Comparison of ENCODE assay signal across 9 cellular contexts in genomic region chr21:34836103-34836932, GRCh38.
DNase-seq lines count a peak whose midpoint lies in the region; ATAC-seq, FAIRE-seq and TF ChIP-seq lines count a peak whose summit lies in the region.
"Had no signal": no experiment of that assay in that cellular context is flagged by ENCODE, and none has a peak within 500 bp of the region (broad histone marks: within the 10 kb centered on the region; RNA-seq: fewer than 3 reads in every experiment).

No MANE protein-coding gene starts in this region.

- FAIRE-seq in pancreas (lab: Jason Lieb, UNC), result no peak

- no peak for TF ChIP-seq CTCF in GM23338 (conservative IDR thresholded peaks at IDR 0.05; ENCODE audit: low read depth in 2 of 2)
- no peak for TF ChIP-seq CTCF in RWPE2 (IDR thresholded peaks at IDR 0.05; ENCODE audit: poor library complexity, severe bottlenecking)
- no peak for TF ChIP-seq CTCF in endodermal cell (conservative IDR thresholded peaks at IDR 0.05)
- TF ChIP-seq CTCF in pancreas (IDR thresholded peaks at IDR 0.05), result no peak

- H3K27ac Mint-ChIP-seq in GM23338, result 0 out of 2 replicates have a peak overlapping the region, but pooled peaks have one; percentile 22
- H3K27ac Mint-ChIP-seq in endodermal cell, result no peak overlapping the region

- no peak for DNase-seq in GM23338 (ENCODE audit: low spot score)
- DNase-seq in RWPE2 (ENCODE audit: low spot score), result peak; percentile 88
- peak; percentile 43 for DNase-seq in endodermal cell
- DNase-seq in pancreas, result peak in 1 of 6 donors; percentile 58
- no peak for DNase-seq in NCI-H345 treated with DMSO at 0.1 percent for 48 hours (lab: John Stamatoyannopoulos, UW; ENCODE audit: unreplicated experiment)
- DNase-seq in RPMI8226, result no peak

- H3K9me3 Mint-ChIP-seq in GM23338, result no peaks in the 10 kb centered on the region
- H3K9me3 Mint-ChIP-seq in endodermal cell, result no peaks in the 10 kb centered on the region

- no peaks in the 10 kb centered on the region for H3F3A ChIP-seq in GM23338 (replicated peaks; ENCODE audit: low read depth)

- peaks cover 7% of the 10 kb centered on the region for H3K27me3 Mint-ChIP-seq in GM23338 (ENCODE audit: insufficient read depth, low read depth, poor library complexity)
- H3K27me3 Mint-ChIP-seq in endodermal cell (ENCODE audit: insufficient read depth), result peaks cover 2% of the 10 kb centered on the region

- peak; percentile 34; the same call in 2 of the 3 replicates for ATAC-seq in GM23338
- peak; percentile 91 for ATAC-seq in RWPE2 (ENCODE audit: low read depth)
- ATAC-seq in pancreas, result peak; percentile 32 to 74 (median 66)
- ATAC-seq in HG02973 (IDR thresholded peaks at IDR 0.05; ENCODE audit: unreplicated experiment), result no peak
- no peak for ATAC-seq in HG02970 (IDR thresholded peaks at IDR 0.05; ENCODE audit: low FRiP score, unreplicated experiment)

- H3K4me1 ChIP-seq in GM23338 (ENCODE audit: insufficient read depth) (peaks cover 20% of the 10 kb centered on the region), RWPE2 (ENCODE audit: insufficient read depth, poor library complexity, severe bottlenecking) (peaks cover 36% of the 10 kb centered on the region), endodermal cell (ENCODE audit: control insufficient read depth, insufficient read depth, low read length) (no peaks in the 10 kb centered on the region), pancreas (peaks cover 0 to 24% (median 0%) of the 10 kb centered on the region in 3 donors)

- H3K27me3 ChIP-seq in GM23338 (ENCODE audit: insufficient read depth) (no peaks in the 10 kb centered on the region), RWPE2 (ENCODE audit: insufficient read depth, poor library complexity, severe bottlenecking) (no peaks in the 10 kb centered on the region), endodermal cell (ENCODE audit: control insufficient read depth, insufficient read depth, low read length, poor library complexity, severe bottlenecking) (no peaks in the 10 kb centered on the region), pancreas (no peaks in the 10 kb centered on the region)

- no peaks in the 10 kb centered on the region for H3K9me2 ChIP-seq in GM23338 (ENCODE audit: insufficient read depth)

- H3K4me3 ChIP-seq in GM23338 (no peak overlapping the region), RWPE2 (ENCODE audit: severe bottlenecking) (no peak overlapping the region), endodermal cell (ENCODE audit: low read length) (no peak overlapping the region), pancreas (no peak overlapping the region)

- intact Hi-C loops in pancreas (cut with DNase I), result no loop called here

- H3K4me2 ChIP-seq in GM23338, result peak overlapping the region; percentile 29
- H3K4me2 ChIP-seq: KMS-11 had no signal

- H3K9me3 ChIP-seq in RWPE2 (ENCODE audit: severe bottlenecking), result no peaks in the 10 kb centered on the region
- H3K9me3 ChIP-seq in endodermal cell (ENCODE audit: control insufficient read depth, low read length), result no peaks in the 10 kb centered on the region
- H3K9me3 ChIP-seq in pancreas, result no peaks in the 10 kb centered on the region

- H3K36me3 ChIP-seq in GM23338 (ENCODE audit: insufficient read depth) (no peaks in the 10 kb centered on the region), RWPE2 (ENCODE audit: low read depth) (peaks cover 96% of the 10 kb centered on the region), endodermal cell (ENCODE audit: control insufficient read depth, insufficient read depth, low read length) (no peaks in the 10 kb centered on the region), pancreas (no peaks in the 10 kb centered on the region)

- 84 to 91% methylated on average over 13 of the region's 13 CpGs for WGBS in endodermal cell (ENCODE audit: insufficient coverage in 1 of 2, insufficient read length in 1 of 2), 2 experiments
- WGBS in pancreas, 2 donors, result 73 to 76% methylated on average over 13 of the region's 13 CpGs

- H3K36me3 Mint-ChIP-seq in GM23338 (ENCODE audit: low read depth), result no peaks in the 10 kb centered on the region
- no peaks in the 10 kb centered on the region for H3K36me3 Mint-ChIP-seq in endodermal cell (ENCODE audit: low read depth)

- H3K27ac ChIP-seq in GM23338 (ENCODE audit: low read depth) (no peak overlapping the region), RWPE2 (ENCODE audit: poor library complexity, severe bottlenecking) (peak overlapping the region; percentile 75), endodermal cell (ENCODE audit: low read depth, low read length) (no peak overlapping the region), pancreas (peak overlapping the region in 1 of 4 donors; percentile 36)
- H3K27ac ChIP-seq: KMS-11 had no signal

- no peaks in the 10 kb centered on the region for H3K79me2 ChIP-seq in GM23338 (replicated peaks; ENCODE audit: insufficient read depth)

- H3K4me3 Mint-ChIP-seq in GM23338 (no peak overlapping the region; the same call in 2 of the 3 replicates), endodermal cell (no peak overlapping the region)

- H3K4me1 Mint-ChIP-seq in GM23338 (peaks cover 44% of the 10 kb centered on the region), endodermal cell (peaks cover 16% of the 10 kb centered on the region)

- H2AFZ ChIP-seq in GM23338, result no peak overlapping the region

- no peak overlapping the region for H3K9ac ChIP-seq in endodermal cell (ENCODE audit: extremely low read depth, low read length, poor library complexity, severe bottlenecking)
- H3K9ac ChIP-seq: KMS-11 had no signal

- no peaks in the 10 kb centered on the region for H4K20me1 ChIP-seq in GM23338 (replicated peaks; ENCODE audit: insufficient read depth)

TF ChIP-seq in GM23338, 12 proteins besides CTCF, POLR2A, EP300 and RAD21 (continues in another document):
- TF ChIP-seq NANOG (IDR thresholded peaks at IDR 0.05; ENCODE audit: borderline replicate concordance) (no peak), JUNB (IDR thresholded peaks at IDR 0.05; ENCODE audit: unreplicated experiment) (no peak), POLR2AphosphoS5 (IDR thresholded peaks at IDR 0.05; ENCODE audit: low read depth) (no peak), EZH2 (IDR thresholded peaks at IDR 0.05; ENCODE audit: low read depth, unreplicated experiment) (no peak), ZNF114 (CRISPR knock-in tag; IDR thresholded peaks at IDR 0.05) (no peak), STAT1 (IDR thresholded peaks at IDR 0.05; ENCODE audit: unreplicated experiment) (no peak)
- TF ChIP-seq, protein P1, sequence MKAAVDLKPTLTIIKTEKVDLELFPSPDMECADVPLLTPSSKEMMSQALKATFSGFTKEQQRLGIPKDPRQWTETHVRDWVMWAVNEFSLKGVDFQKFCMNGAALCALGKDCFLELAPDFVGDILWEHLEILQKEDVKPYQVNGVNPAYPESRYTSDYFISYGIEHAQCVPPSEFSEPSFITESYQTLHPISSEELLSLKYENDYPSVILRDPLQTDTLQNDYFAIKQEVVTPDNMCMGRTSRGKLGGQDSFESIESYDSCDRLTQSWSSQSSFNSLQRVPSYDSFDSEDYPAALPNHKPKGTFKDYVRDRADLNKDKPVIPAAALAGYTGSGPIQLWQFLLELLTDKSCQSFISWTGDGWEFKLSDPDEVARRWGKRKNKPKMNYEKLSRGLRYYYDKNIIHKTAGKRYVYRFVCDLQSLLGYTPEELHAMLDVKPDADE (IDR thresholded peaks at IDR 0.05), result no peak

Comparison
In these comparisons a context has a peak if more than half of its experiments do, and no peak if none do; other contexts are left out.
1. ATAC-seq: peak in GM23338 (single experiment), RWPE2 (single experiment) and pancreas (4 of 4); none in HG02973 (single experiment) and HG02970 (single experiment).
2. DNase-seq: peak in RWPE2 (single experiment) and endodermal cell (single experiment); none in GM23338 (single experiment), NCI-H345 treated with DMSO at 0.1 percent for 48 hours (single experiment) and RPMI8226 (single experiment).